In the genomic region with DNA sequence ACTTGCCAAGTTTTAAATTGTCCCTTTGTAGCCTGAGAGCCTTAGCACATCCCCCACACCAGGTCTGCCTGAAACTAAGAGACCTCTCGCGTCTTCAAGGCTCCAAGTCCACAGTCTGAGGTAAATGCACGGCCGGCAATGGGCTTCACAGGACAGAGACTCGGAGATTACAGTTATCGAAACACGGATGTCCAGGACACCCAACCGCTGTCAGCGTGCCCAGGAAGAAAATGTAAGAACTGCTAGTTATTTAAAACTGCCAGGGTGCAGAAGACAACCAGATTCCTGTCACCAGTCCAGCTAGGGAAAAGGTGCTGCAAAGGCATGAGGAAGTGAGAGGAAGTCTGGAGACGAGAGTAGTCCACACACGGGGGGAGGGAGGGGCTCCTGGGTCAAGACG, we compare ENCODE assay signal across 11 cellular contexts. TPM values are rescaled to one million over a fixed set of nuclear protein-coding genes. Genes with fewer than 3 reads are reported as not detected.
DNase-seq lines count a peak whose midpoint lies in the region; ATAC-seq, FAIRE-seq and TF ChIP-seq lines count a peak whose summit lies in the region.
"Had no signal": no experiment of that assay in that cellular context is flagged by ENCODE, and none has a peak within 500 bp of the region (broad histone marks: within the 10 kb centered on the region; RNA-seq: fewer than 3 reads in every experiment).

No MANE protein-coding gene starts in this region.

- peak overlapping the region; percentile 74 for H2AFZ ChIP-seq in PC-3 (ENCODE audit: low read length)

- POLR2A ChIA-PET in Caco-2 (lab: Charles Lee) (no interaction called here), PC-3 (lab: Charles Lee; ENCODE audit: unreplicated experiment) (no interaction called here)

- no peaks in the 10 kb centered on the region for H3K9me3 Mint-ChIP-seq in Caco-2 (ENCODE audit: unreplicated experiment)

- H3F3A ChIP-seq in PC-3 (ENCODE audit: low read length, unreplicated experiment) = no peaks in the 10 kb centered on the region

- no peak for FAIRE-seq in RCC 7860 (lab: Jason Lieb, UNC)

- H3K9me3 ChIP-seq in Caco-2 (no peaks in the 10 kb centered on the region), PC-3 (ENCODE audit: low read length) (no peaks in the 10 kb centered on the region), cardiac muscle cell (ENCODE audit: low read depth) (no peaks in the 10 kb centered on the region)

- H3K79me2 ChIP-seq in PC-3 (ENCODE audit: low read length) = peaks cover 25% of the 10 kb centered on the region; the same call in 1 of the 2 replicates

- H3K27me3 Mint-ChIP-seq in Caco-2 (ENCODE audit: insufficient read depth, unreplicated experiment) = no peaks in the 10 kb centered on the region

- ATAC-seq in PC-3 (peak; percentile 48), omental fat pad (ENCODE audit: low FRiP score) (peak; percentile 41)
- no peak for ATAC-seq in activated CD4-positive, CD25-positive, alpha-beta regulatory T cell treated with anti-CD3 and anti-CD28 coated beads, Interleukin-2, amount 50 U/mL, for 24 hours

- no peaks in the 10 kb centered on the region for H3K9me2 ChIP-seq in PC-3 (replicated peaks; ENCODE audit: low read length)

- 0 out of 2 replicates have a peak overlapping the region, but pooled peaks have one; percentile 6 for H3K9ac ChIP-seq in PC-3 (ENCODE audit: low read length)

- BruUV-seq in Caco-2 (replicated peaks; lab: Mats Ljungman, UMichigan) = no TSS peak
- BruUV-seq in PC-3 (replicated peaks; lab: Mats Ljungman, UMichigan) = no TSS peak

- H3K27me3 ChIP-seq in Caco-2 (replicated peaks; ENCODE audit: control insufficient read depth, insufficient read depth, low read length) (no peaks in the 10 kb centered on the region), PC-3 (ENCODE audit: low read length) (no peaks in the 10 kb centered on the region), cardiac muscle cell (no peaks in the 10 kb centered on the region)

- intact Hi-C loops in Caco-2 (cut with micrococcal nuclease; ENCODE audit: unreplicated experiment) = no loop called here
- intact Hi-C loops in PC-3 (cut with micrococcal nuclease) = no loop called here

- H3K27ac ChIP-seq in PC-3 (ENCODE audit: low read length) (peak overlapping the region; percentile 27; the same call in 1 of the 2 replicates), cardiac muscle cell (peak overlapping the region; percentile 52)

- no peak overlapping the region for H3K27ac Mint-ChIP-seq in Caco-2 (ENCODE audit: unreplicated experiment)

- H4K20me1 ChIP-seq in PC-3 (ENCODE audit: low read length) = no peaks in the 10 kb centered on the region

- peak overlapping the region; percentile 75 for H3K4me3 Mint-ChIP-seq in Caco-2 (ENCODE audit: unreplicated experiment)

- peak overlapping the region; percentile 73 for H3K4me2 ChIP-seq in PC-3 (ENCODE audit: low read length)
- H3K4me2 ChIP-seq: smooth muscle cell had no signal

- DNase-seq in Caco-2 (peak in 1 of 2 experiments; percentile 4), PC-3 (peak; percentile 50), cardiac muscle cell (ENCODE audit: low read depth in 1 of 2, low spot score in 1 of 2) (peak in 1 of 2 donors; percentile 27), omental fat pad (ENCODE audit: low spot score) (no peak), RCC 7860 (ENCODE audit: low spot score) (no peak), NCI-H82 (lab: John Stamatoyannopoulos, UW) (no peak)
- DNase-seq in activated CD4-positive, alpha-beta T cell treated with anti-CD3 and anti-CD28 coated beads, Interleukin-2, amount 50 U/mL, for 4 hours = no peak
- DNase-seq: activated gamma-delta T cell; effector CD4-positive, alpha-beta T cell had no signal

- H3K4me1 Mint-ChIP-seq in Caco-2 (ENCODE audit: low read depth, unreplicated experiment) = no peaks in the 10 kb centered on the region

- H3K4me3 ChIP-seq in Caco-2 (ENCODE audit: low read depth, low read length) (peak overlapping the region; percentile 19), PC-3 (ENCODE audit: low read length) (peak overlapping the region; percentile 49), cardiac muscle cell (no peak overlapping the region)
- H3K4me3 ChIP-seq: smooth muscle cell had no signal

- TF ChIP-seq CTCF in Caco-2 (IDR thresholded peaks at IDR 0.05; ENCODE audit: insufficient read depth in 1 of 2, low read depth in 1 of 2, low read length in 1 of 2, severe bottlenecking in 1 of 2, unreplicated experiment in 1 of 2) (no peak), PC-3 (conservative IDR thresholded peaks at IDR 0.05; ENCODE audit: low read depth, low read length) (no peak), cardiac muscle cell (IDR thresholded peaks at IDR 0.05; ENCODE audit: low read depth, low read length) (no peak), omental fat pad (IDR thresholded peaks at IDR 0.05) (no peak)

- H3K4me1 ChIP-seq in Caco-2 (no peaks in the 10 kb centered on the region), PC-3 (ENCODE audit: insufficient read depth, low read length) (peaks cover 20% of the 10 kb centered on the region), cardiac muscle cell (ENCODE audit: low read depth) (peaks cover 14% of the 10 kb centered on the region)

- CTCF ChIA-PET in Caco-2 (lab: Charles Lee) = no interaction called here
- CTCF ChIA-PET in PC-3 (lab: Charles Lee) = no interaction called here

- H3K36me3 Mint-ChIP-seq in Caco-2 (ENCODE audit: insufficient read depth, unreplicated experiment) = no peaks in the 10 kb centered on the region

- H3K36me3 ChIP-seq in Caco-2 (ENCODE audit: control insufficient read depth, insufficient read depth, low read length) = no peaks in the 10 kb centered on the region
- no peaks in the 10 kb centered on the region for H3K36me3 ChIP-seq in PC-3 (ENCODE audit: low read depth, low read length)
- no peaks in the 10 kb centered on the region for H3K36me3 ChIP-seq in cardiac muscle cell

RNA-seq across cellular contexts. Expression of a gene that starts 28.9 kb away (rescaled TPM):
- total RNA-seq in Caco-2 (2022) = 4.4 and 5.3 TPM in 2 replicates
- 9.8 and 12.0 TPM in 2 replicates for total RNA-seq in PC-3 (2014; rRNA removed)
- 32.3 and 37.3 TPM in 2 replicates for total RNA-seq in cardiac muscle cell
- polyA plus RNA-seq in cardiac muscle cell = 8.9 and 13.2 TPM in 2 replicates
- 10 to 100 TPM in 1 of 4 donors, 1 to 10 TPM in 3; 5.2 to 11.8 (median 7.1) TPM for total RNA-seq in omental fat pad

Comparison
In these comparisons a context has a peak if more than half of its experiments do, and no peak if none do; other contexts are left out.
1. ATAC-seq: peak in PC-3 (single experiment) and omental fat pad (single experiment); none in activated CD4-positive, CD25-positive, alpha-beta regulatory T cell treated with anti-CD3 and anti-CD28 coated beads, Interleukin-2, amount 50 U/mL, for 24 hours (0 of 2).